In the genomic region with DNA sequence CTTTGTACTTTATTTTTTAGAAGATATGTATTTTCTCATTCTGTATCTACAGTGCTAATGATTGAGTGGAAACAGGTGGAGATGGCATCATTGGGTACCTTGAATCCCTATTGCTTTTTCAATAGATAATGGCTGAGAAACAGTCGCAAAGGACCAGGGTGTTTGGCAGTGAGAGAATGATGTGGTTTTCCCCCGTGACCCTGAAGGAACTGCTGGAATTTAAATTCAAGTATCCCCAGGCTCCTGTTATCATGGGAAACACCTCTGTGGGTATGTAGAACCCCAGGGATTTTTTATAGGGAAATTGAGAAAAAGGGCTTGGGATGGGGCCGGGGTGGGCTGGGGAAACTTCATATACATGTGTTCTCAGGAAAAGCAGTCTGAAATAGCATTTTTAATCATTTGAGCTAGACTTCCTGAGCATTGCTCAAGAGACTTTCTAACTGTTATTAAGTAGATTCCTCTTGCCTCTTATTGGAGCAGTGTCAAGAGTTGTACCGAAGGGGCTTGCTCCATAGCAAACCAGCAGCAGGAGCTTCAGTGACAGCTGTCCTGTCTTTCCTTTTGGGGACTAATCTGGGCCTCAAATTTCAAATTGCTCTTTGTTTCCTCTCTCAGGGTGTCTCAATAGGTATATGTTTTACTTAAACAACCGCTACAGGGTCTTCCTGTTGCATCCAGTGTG, we compare ENCODE assay signal across 1 cellular context.
TF ChIP-seq lines count a peak whose summit lies in the region.

No MANE protein-coding gene starts in this region.

TF ChIP-seq in A549, 52 proteins besides CTCF, POLR2A, EP300 and RAD21 (continued from another document):
- TF ChIP-seq, protein P1, sequence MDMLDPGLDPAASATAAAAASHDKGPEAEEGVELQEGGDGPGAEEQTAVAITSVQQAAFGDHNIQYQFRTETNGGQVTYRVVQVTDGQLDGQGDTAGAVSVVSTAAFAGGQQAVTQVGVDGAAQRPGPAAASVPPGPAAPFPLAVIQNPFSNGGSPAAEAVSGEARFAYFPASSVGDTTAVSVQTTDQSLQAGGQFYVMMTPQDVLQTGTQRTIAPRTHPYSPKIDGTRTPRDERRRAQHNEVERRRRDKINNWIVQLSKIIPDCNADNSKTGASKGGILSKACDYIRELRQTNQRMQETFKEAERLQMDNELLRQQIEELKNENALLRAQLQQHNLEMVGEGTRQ (IDR thresholded peaks at IDR 0.05) = no peak
- TF ChIP-seq ZC3H11A (IDR thresholded peaks at IDR 0.05) = no peak
- TF ChIP-seq E2F6 (IDR thresholded peaks at IDR 0.05; ENCODE audit: borderline replicate concordance, low read depth) = no peak
- TF ChIP-seq CHD2 (IDR thresholded peaks at IDR 0.05; ENCODE audit: low read length, partially characterized antibody) = no peak
- TF ChIP-seq NR3C1 (IDR thresholded peaks at IDR 0.05) = no peak
- TF ChIP-seq KDM5A (IDR thresholded peaks at IDR 0.05) = no peak
- no peak for TF ChIP-seq HOXB13 (CRISPR knock-in tag; IDR thresholded peaks at IDR 0.05; ENCODE audit: low read depth)
- TF ChIP-seq SREBF2 (IDR thresholded peaks at IDR 0.05) = no peak
TF ChIP-seq in A549: peak in this region for 0.
